In the genomic region with DNA sequence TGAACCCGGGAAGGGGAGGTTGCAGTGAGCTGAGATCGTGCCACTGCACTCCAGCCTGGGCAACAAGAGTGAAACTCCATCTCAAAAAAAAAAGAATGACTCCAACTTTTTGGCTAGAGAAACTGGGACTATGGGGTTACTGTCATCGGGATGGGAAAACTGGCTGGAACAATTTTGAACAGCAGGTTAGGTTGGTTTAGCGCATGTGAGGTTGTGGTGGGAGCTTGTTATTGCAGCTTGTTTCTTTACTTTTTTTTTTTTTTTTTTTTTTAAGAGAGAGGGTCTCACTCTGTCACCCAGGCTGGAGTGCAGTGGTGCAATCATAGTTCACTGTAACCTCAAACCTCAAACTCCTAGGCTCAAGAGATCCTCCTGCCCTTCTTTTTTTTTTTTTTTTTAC, we compare ENCODE assay signal across 1 cellular context.
TF ChIP-seq lines count a peak whose summit lies in the region.

No MANE protein-coding gene starts in this region.

TF ChIP-seq in K562, 482 proteins besides CTCF, POLR2A, EP300 and RAD21:
- TF ChIP-seq ZNF384 (IDR thresholded peaks at IDR 0.05; ENCODE audit: low read depth, low read length) = 0 out of 2 replicates have a peak, but pooled peaks have one; percentile 33
TF ChIP-seq in K562: peak in this region for 1; not testable (repeated sequence) for 481.
